24 cellular contexts compared by ENCODE assay signal in the genomic region with DNA sequence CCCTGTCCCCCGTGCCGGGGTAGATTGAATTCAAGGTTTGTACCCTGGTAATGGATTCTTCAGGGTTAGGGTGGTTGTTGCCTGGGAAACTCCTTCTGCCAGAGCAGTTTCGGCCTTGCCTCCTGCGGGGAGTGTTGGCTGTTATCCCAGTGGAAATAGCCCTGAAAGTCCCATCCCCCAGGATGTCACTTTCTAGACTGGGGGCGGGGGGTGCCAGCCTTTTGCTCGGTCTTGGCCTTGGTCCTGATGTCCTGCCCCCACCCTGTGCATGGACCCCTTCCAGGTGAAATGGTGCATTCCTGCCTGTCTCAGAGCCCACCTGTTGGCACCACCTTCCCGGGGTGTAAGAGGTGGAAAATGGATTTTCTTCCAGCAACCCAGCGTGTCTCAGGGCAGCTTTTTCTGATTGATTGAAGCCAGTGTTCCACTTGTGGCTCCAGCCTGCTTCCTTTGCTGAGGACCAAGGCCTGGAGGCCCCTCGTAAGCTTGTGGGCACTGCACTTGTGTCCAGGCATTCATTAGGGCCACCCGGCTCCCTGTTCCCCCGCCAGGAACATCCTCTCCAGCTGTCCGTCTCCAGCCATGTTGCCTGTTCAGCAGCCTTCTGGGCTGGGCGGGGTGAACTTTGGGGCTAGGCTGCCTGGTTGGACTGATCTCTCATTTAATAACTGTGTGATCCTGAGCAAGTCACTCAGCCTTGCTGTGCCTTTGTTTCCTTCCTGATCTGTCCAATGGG. TPM values are rescaled to one million over a fixed set of nuclear protein-coding genes. Genes with fewer than 3 reads are reported as not detected.
DNase-seq lines count a peak whose midpoint lies in the region; ATAC-seq and TF ChIP-seq lines count a peak whose summit lies in the region.
"Had no signal": no experiment of that assay in that cellular context is flagged by ENCODE, and none has a peak within 500 bp of the region (broad histone marks: within the 10 kb centered on the region; RNA-seq: fewer than 3 reads in every experiment).

No MANE protein-coding gene starts in this region.

- no peak overlapping the region for H3K27ac ChIP-seq in transverse colon
- H3K27ac ChIP-seq: A549, ascending aorta, BLaER1, colonic mucosa, tibial nerve had no signal

- TF ChIP-seq CTCF in transverse colon (IDR thresholded peaks at IDR 0.05): no peak

- peak overlapping the region; percentile 36 for H3K9ac ChIP-seq in NT2/D1 (ENCODE audit: insufficient read length, low read depth)
- H3K9ac ChIP-seq: BLaER1 had no signal

- H3K4me1 ChIP-seq in NT2/D1 (ENCODE audit: insufficient read depth, insufficient read length) (peaks cover 14% of the 10 kb centered on the region), transverse colon (no peaks in the 10 kb centered on the region)
- H3K4me1 ChIP-seq: A549, ascending aorta, BLaER1, colonic mucosa, tibial nerve had no signal

- no peak for ATAC-seq in HG02870 (IDR thresholded peaks at IDR 0.05; ENCODE audit: unreplicated experiment)
- ATAC-seq: A549; stimulated activated naive CD8-positive, alpha-beta T cell treated with anti-CD3 and anti-CD28 coated beads, Interleukin-15, Interleukin-2, amounts not matched to agents 100 U/mL and 50 U/mL, for 24 hours; T-helper 17 cell had no signal

- no peak overlapping the region for H3K4me3 ChIP-seq in NT2/D1 (ENCODE audit: insufficient read length, low read depth)
- no peak overlapping the region for H3K4me3 ChIP-seq in transverse colon
- H3K4me3 ChIP-seq: A549, ascending aorta, BLaER1, colonic mucosa, tibial nerve had no signal

- 58% methylated on average over 13 of the region's 13 CpGs; no CpG with 5 or more reads in 1 of the 2 donors for WGBS in transverse colon (ENCODE audit: low coverage in 1 of 2), 2 donors

- H3K36me3 ChIP-seq in NT2/D1 (ENCODE audit: insufficient read depth, insufficient read length, low read length) (peaks cover 5% of the 10 kb centered on the region), transverse colon (no peaks in the 10 kb centered on the region)
- H3K36me3 ChIP-seq: ascending aorta, colonic mucosa, tibial nerve had no signal

- DNase-seq in NCI-H2171 treated with DMSO at 0.1 percent for 48 hours (lab: John Stamatoyannopoulos, UW) (peak; percentile 44), NCI-H2171 (lab: John Stamatoyannopoulos, UW) (no peak), NT2/D1 (ENCODE audit: low read depth, low spot score) (no peak), globus pallidus (ENCODE audit: low spot score) (peak; percentile 36), transverse colon (no peak), cerebellar nuclear complex (lab: John Stamatoyannopoulos, UW) (no peak), germinal center (ENCODE audit: low spot score) (no peak)
- DNase-seq: activated CD4-positive, alpha-beta T cell treated with anti-CD3 and anti-CD28 coated beads for 48 hours; Calu3; colonic mucosa; endodermal cell; kidney glomerular epithelial cell; mammary epithelial cell; NCI-H1436 treated with DMSO at 0.1 percent for 48 hours; occipital lobe; retina; stimulated activated CD4-positive, alpha-beta T cell treated with anti-CD3 and anti-CD28 coated beads, Interleukin-4, amount 100 ng/mL, for 24 hours; stimulated activated naive CD8-positive, alpha-beta T cell treated with anti-CD3 and anti-CD28 coated beads, Interleukin-15, Interleukin-2, amounts not matched to agents 100 U/mL and 50 U/mL, for 24 hours; T-helper 17 cell had no signal

- no peak for TF ChIP-seq EP300 in transverse colon (IDR thresholded peaks at IDR 0.05; ENCODE audit: low read depth)

- H3K27me3 ChIP-seq in NT2/D1 (ENCODE audit: insufficient read depth, insufficient read length) (no peaks in the 10 kb centered on the region), transverse colon (no peaks in the 10 kb centered on the region)
- H3K27me3 ChIP-seq: ascending aorta, BLaER1, colonic mucosa had no signal

- in situ Hi-C loops in transverse colon (cut with MboI; ENCODE audit: low pct_ligation_motif_present in 1 of 4, low pct_unique_long_range_greater_than_20kb in 1 of 4, low sequenced_read_pairs in 3 of 4): no loop called here

- TF ChIP-seq POLR2A in transverse colon (IDR thresholded peaks at IDR 0.05): no peak

- intact Hi-C loops in transverse colon (cut with DNase I; ENCODE audit: low total_unique reads): no loop called here

- H3K9me3 ChIP-seq in NT2/D1 (ENCODE audit: insufficient read depth, low read length) (peaks cover 13% of the 10 kb centered on the region; the same call in 1 of the 2 replicates), transverse colon (no peaks in the 10 kb centered on the region)
- H3K9me3 ChIP-seq: ascending aorta, colonic mucosa had no signal

RNA-seq across cellular contexts. Expression of gene MGAT5B, which starts 25.6 kb away (rescaled TPM):
- total RNA-seq in transverse colon: not detected
- total RNA-seq: ascending aorta had no signal

Comparison
In these comparisons a context has a peak if more than half of its experiments do, and no peak if none do; other contexts are left out.
1. DNase-seq: peak in NCI-H2171 treated with DMSO at 0.1 percent for 48 hours (single experiment) and globus pallidus (single experiment); none in NCI-H2171 (single experiment), NT2/D1 (single experiment), transverse colon (single experiment), cerebellar nuclear complex (0 of 2) and germinal center (single experiment).